10 cellular contexts compared by ENCODE assay signal in the genomic region with DNA sequence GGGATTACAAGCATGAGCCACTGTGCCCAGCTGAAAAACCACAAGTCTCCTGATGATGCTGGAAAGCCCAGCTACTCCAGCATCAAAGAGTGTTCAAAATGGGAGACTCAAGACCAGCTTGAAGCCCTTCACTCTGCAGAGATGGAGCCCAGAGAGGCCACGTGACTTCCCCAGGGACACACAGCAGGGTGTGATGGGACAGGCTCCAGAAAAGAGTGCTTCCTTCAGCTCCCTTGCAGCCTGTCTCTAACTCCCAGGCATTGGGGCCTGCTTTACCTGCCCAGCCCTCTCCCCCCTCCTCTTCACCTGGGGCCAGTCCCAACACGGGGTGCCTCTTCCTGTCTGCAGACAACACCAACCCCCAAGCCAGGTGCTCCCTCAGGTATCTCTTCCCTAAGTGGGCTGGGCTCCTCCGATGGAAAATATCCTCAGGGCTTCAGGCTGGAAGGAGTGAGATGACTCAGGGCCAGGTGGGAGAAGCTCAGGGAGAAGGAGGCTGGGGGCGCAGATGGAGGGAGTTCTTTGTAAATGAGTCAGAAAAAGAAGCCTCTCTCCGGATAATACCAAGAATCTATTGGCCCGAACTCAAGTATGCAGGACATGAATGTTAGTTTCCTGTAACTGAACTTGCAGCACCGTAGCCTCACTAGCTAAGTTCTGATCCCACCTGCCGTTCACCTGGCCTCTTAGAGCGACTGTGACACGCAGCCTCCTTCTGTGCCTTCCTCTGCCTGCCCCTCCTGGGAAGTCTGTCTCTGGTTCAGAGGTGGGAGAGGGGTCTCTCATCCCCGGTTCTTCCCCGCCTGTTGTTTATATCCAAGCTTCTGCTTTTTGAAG.
DNase-seq lines count a peak whose midpoint lies in the region; TF ChIP-seq lines count a peak whose summit lies in the region.
"Had no signal": no experiment of that assay in that cellular context is flagged by ENCODE, and none has a peak within 500 bp of the region (broad histone marks: within the 10 kb centered on the region; RNA-seq: fewer than 3 reads in every experiment).

No MANE protein-coding gene starts in this region.

- no peaks in the 10 kb centered on the region for H3K36me3 ChIP-seq in ovary

- no peak for TF ChIP-seq EP300 in ovary (IDR thresholded peaks at IDR 0.05)

- DNase-seq in EH (ENCODE audit: low read depth) (peak; percentile 95), NCI-H446 treated with DMSO at 0.1 percent for 48 hours (lab: John Stamatoyannopoulos, UW) (peak; percentile 23), epithelial cell of prostate (ENCODE audit: low read depth, low spot score) (peak; percentile 99), ovary (peak; percentile 24 to 50 (median 45)), putamen (ENCODE audit: low spot score) (no peak), T-helper 9 cell (no peak), Ammon's horn (ENCODE audit: low spot score) (no peak), hippocampal formation (lab: John Stamatoyannopoulos, UW) (no peak)
- DNase-seq: activated CD8-positive, alpha-beta memory T cell treated with anti-CD3 and anti-CD28 coated beads, Interleukin-2, amount 10 ng/mL, durations not matched to agents 7 days and 5 days; stimulated activated CD4-positive, alpha-beta T cell treated with anti-CD3 and anti-CD28 coated beads, Interleukin-12 subunit alpha, Interleukin-12 subunit beta, amount 100 ng/mL, for 4 hours had no signal

- TF ChIP-seq POLR2A in ovary (IDR thresholded peaks at IDR 0.05) = no peak

- H3K9me3 ChIP-seq in ovary = no peaks in the 10 kb centered on the region

- no peaks in the 10 kb centered on the region for H3K27me3 ChIP-seq in ovary

- H3K4me1 ChIP-seq in ovary (ENCODE audit: insufficient read depth) = peaks cover 3% of the 10 kb centered on the region

- intact Hi-C loops in ovary (cut with DNase I) = no loop called here

- TF ChIP-seq CTCF in ovary (IDR thresholded peaks at IDR 0.05) = no peak

- peak overlapping the region; percentile 99 for H3K27ac ChIP-seq in epithelial cell of prostate
- H3K27ac ChIP-seq in ovary = no peak overlapping the region

- WGBS in ovary, 3 donors = 11 to 17% (median 13%) methylated on average over 12 of the region's 12 CpGs

- H3K4me3 ChIP-seq in ovary = no peak overlapping the region

Comparison
In these comparisons a context has a peak if more than half of its experiments do, and no peak if none do; other contexts are left out.
1. DNase-seq: peak in EH (single experiment), NCI-H446 treated with DMSO at 0.1 percent for 48 hours (single experiment), epithelial cell of prostate (single experiment) and ovary (5 of 5); none in putamen (single experiment), T-helper 9 cell (single experiment), Ammon's horn (single experiment) and hippocampal formation (0 of 2).